8 cellular contexts compared by ENCODE assay signal in genomic region chr4:110196871-110197420, GRCh38. TPM values are rescaled to one million over a fixed set of nuclear protein-coding genes. Genes with fewer than 3 reads are reported as not detected.
DNase-seq lines count a peak whose midpoint lies in the region; ATAC-seq and TF ChIP-seq lines count a peak whose summit lies in the region.

No MANE protein-coding gene starts in this region.

- peak overlapping the region; percentile 90 for H2AFZ ChIP-seq in SK-N-SH (ENCODE audit: low read depth)

- peak overlapping the region; percentile 89 for H3K4me2 ChIP-seq in SK-N-SH

- H3K4me3 ChIP-seq in SK-N-SH (ENCODE audit: low read depth in 2 of 2, low read length in 1 of 2) (peak overlapping the region; percentile 80 to 84), right atrium auricular region (peak overlapping the region; percentile 85 to 87), psoas muscle (peak overlapping the region; percentile 95)

- H3K4me1 ChIP-seq in SK-N-SH (ENCODE audit: control insufficient read depth in 1 of 2, insufficient read depth in 2 of 2, low read depth in 1 of 2, low read length in 1 of 2) (peaks cover 13 to 20% of the 10 kb centered on the region in 2 experiments; a peak in 3 of 4 replicates), right atrium auricular region (peaks cover 0 to 6% of the 10 kb centered on the region in 2 donors), psoas muscle (no peaks in the 10 kb centered on the region)

- peaks cover 9% of the 10 kb centered on the region for H3F3A ChIP-seq in SK-N-SH (replicated peaks; ENCODE audit: insufficient read depth)

- TF ChIP-seq RAD21 in SK-N-SH (IDR thresholded peaks at IDR 0.05; ENCODE audit: low read length): no peak

- H3K79me2 ChIP-seq in SK-N-SH (ENCODE audit: insufficient read depth): peaks cover 12% of the 10 kb centered on the region

- peak overlapping the region; percentile 69 for H3K9ac ChIP-seq in SK-N-SH

- no peaks in the 10 kb centered on the region for H3K9me2 ChIP-seq in SK-N-SH

- H4K20me1 ChIP-seq in SK-N-SH (ENCODE audit: insufficient read depth): no peaks in the 10 kb centered on the region

- H3K27ac ChIP-seq in SK-N-SH (ENCODE audit: low read depth in 2 of 2, low read length in 1 of 2): peak overlapping the region; percentile 60 to 97
- H3K27ac ChIP-seq in right atrium auricular region: peak overlapping the region; percentile 80 to 88
- peak overlapping the region; percentile 74 for H3K27ac ChIP-seq in psoas muscle

- POLR2A ChIA-PET in SK-N-SH (lab: Yijun Ruan, JAX): interaction anchor here (0.8 kb wide), 1 partner anchor 32 kb away, joined by 3 read pairs; no protein-coding TSS in a partner anchor

- peak; percentile 63 for DNase-seq in CD1c-positive myeloid dendritic cell (ENCODE audit: extremely low spot score)
- DNase-seq in SK-N-SH: peak; percentile 75
- DNase-seq in amniotic stem cell (lab: John Stamatoyannopoulos, UW): peak; percentile 40
- no peak for DNase-seq in right atrium auricular region (ENCODE audit: low spot score)
- DNase-seq in psoas muscle: peak; percentile 62 to 77

- no peaks in the 10 kb centered on the region for H3K9me3 ChIP-seq in SK-N-SH
- no peaks in the 10 kb centered on the region for H3K9me3 ChIP-seq in right atrium auricular region
- H3K9me3 ChIP-seq in psoas muscle: no peaks in the 10 kb centered on the region

- no peak for TF ChIP-seq EP300 in SK-N-SH (IDR thresholded peaks at IDR 0.05; ENCODE audit: borderline replicate concordance in 1 of 2, low read depth in 1 of 2, low read length in 1 of 2)

- CTCF ChIA-PET in SK-N-SH (lab: Yijun Ruan, JAX): interaction anchor here (1.0 to 1.5 kb wide), 7 partner anchors 33 to 318 kb away, joined by 3 to 8 read pairs (median 4); no protein-coding TSS in a partner anchor

- H3K36me3 ChIP-seq in SK-N-SH (replicated peaks in 1 of 2; ENCODE audit: control insufficient read depth in 1 of 2, insufficient read depth in 2 of 2, low read length in 1 of 2) (peaks cover 0 to 4% of the 10 kb centered on the region in 2 experiments), right atrium auricular region (no peaks in the 10 kb centered on the region), psoas muscle (ENCODE audit: insufficient read depth in 1 of 2, low read depth in 1 of 2) (no peaks in the 10 kb centered on the region)

- 0% methylated on average over 3 of the region's 44 CpGs for whole genome bisulfite sequencing in SK-N-SH (ENCODE audit: low lambda C conversion rate)
- 0 to 1% (median 0%) methylated on average over 37 to 44 of the region's 44 CpGs for whole genome bisulfite sequencing in psoas muscle, 3 donors

- ATAC-seq in GM19397 (IDR thresholded peaks at IDR 0.05; ENCODE audit: unreplicated experiment) (peak; percentile 33), HG03558 (IDR thresholded peaks at IDR 0.05; ENCODE audit: extremely low read depth, unreplicated experiment) (peak; percentile 5), psoas muscle (peak; percentile 67 to 74 (median 72)), HG02970 (IDR thresholded peaks at IDR 0.05; ENCODE audit: low FRiP score, unreplicated experiment) (no peak)

- H3K27me3 ChIP-seq in SK-N-SH (ENCODE audit: insufficient read depth) (no peaks in the 10 kb centered on the region), right atrium auricular region (no peaks in the 10 kb centered on the region), psoas muscle (ENCODE audit: insufficient read depth in 3 of 3, low read length in 2 of 3) (no peaks in the 10 kb centered on the region)

- intact Hi-C loops in psoas muscle (cut with DNase I): no loop called here

- TF ChIP-seq CTCF in SK-N-SH (IDR thresholded peaks at IDR 0.05): no peak
- TF ChIP-seq CTCF in right atrium auricular region (IDR thresholded peaks at IDR 0.05): no peak
- TF ChIP-seq CTCF in psoas muscle (IDR thresholded peaks at IDR 0.05): no peak

TF ChIP-seq in SK-N-SH, 30 proteins besides CTCF, POLR2A, EP300 and RAD21:
- TF ChIP-seq JUND (IDR thresholded peaks at IDR 0.05): no peak
- no peak for TF ChIP-seq RXRA (IDR thresholded peaks at IDR 0.05; ENCODE audit: borderline replicate concordance, low read depth)
- no peak for TF ChIP-seq YY1 (IDR thresholded peaks at IDR 0.05; ENCODE audit: low read depth)
- TF ChIP-seq TAF1 (IDR thresholded peaks at IDR 0.05; ENCODE audit: borderline replicate concordance, low read depth, low read length): 0 out of 2 replicates have a peak, but pooled peaks have one; percentile 36

RNA-seq across cellular contexts. Expression of gene ELOVL6, which starts 1.5 kb away (rescaled TPM):
- polyA plus RNA-seq in SK-N-SH (2012; rRNA removed) (9.0 and 13.4 TPM in 2 replicates), psoas muscle (1 to 10 TPM in 1 of 3 donors, under 1 TPM in 2; 0.35 to 2.5 (median 0.84) TPM)
- 13.1 and 13.8 TPM in 2 replicates for polyA plus RNA-seq in SK-N-SH (2012; cell fraction: cytosol; rRNA removed)
- polyA plus RNA-seq in SK-N-SH (2012; cell fraction: nucleus; rRNA removed): 5.1 and 8.9 TPM in 2 replicates
- total RNA-seq in right atrium auricular region (1 to 10 TPM; 1.1 TPM), psoas muscle (1 to 10 TPM in 2 of 4 donors, under 1 TPM in 2; 0.65 to 4.5 (median 1.0) TPM)
